24 cellular contexts compared by ENCODE assay signal in genomic region chr12:20140751-20141150, GRCh38.
"Had no signal": no experiment of that assay in that cellular context is flagged by ENCODE, and none has a peak within 500 bp of the region (broad histone marks: within the 10 kb centered on the region; RNA-seq: fewer than 3 reads in every experiment).

No MANE protein-coding gene starts in this region.

- ATAC-seq: activated naive CD4-positive, alpha-beta T cell treated with anti-CD3 and anti-CD28 coated beads, Interleukin-2, amount 50 U/mL, for 72 hours; activated T-cell treated with anti-CD3 and anti-CD28 coated beads, Interleukin-2, amount 50 U/mL, for 72 hours; esophagus mucosa; pancreas; stimulated activated memory B cell treated with anti-CD40 and anti-IgM and Interleukin-4, amounts not matched to agents 10 μg/mL and 1 μg/mL and 100 μg/mL, for 72 hours; stimulated activated naive CD8-positive, alpha-beta T cell treated with anti-CD3 and anti-CD28 coated beads, Interleukin-15, amount 100 ng/mL, for 72 hours had no signal

- DNase-seq: activated CD4-positive, alpha-beta T cell treated with anti-CD3 and anti-CD28 coated beads for 4 hours; activated CD4-positive, alpha-beta T cell treated with anti-CD3 and anti-CD28 coated beads, Interleukin-2, amount 50 U/mL, for 4 hours; activated naive CD4-positive, alpha-beta T cell; activated T-cell treated with anti-CD3 and anti-CD28 coated beads for 4 hours; activated T-cell treated with anti-CD3 and anti-CD28 coated beads, Interleukin-2, amount 50 U/mL, for 72 hours; anterior cingulate cortex; endodermal cell; foreskin fibroblast; head of caudate nucleus; naive B cell; nucleus accumbens; pancreas; stimulated activated CD4-positive, alpha-beta T cell treated with anti-CD3 and anti-CD28 coated beads, Interleukin-1b, Interleukin-23, amount 100 ng/mL, for 48 hours; stimulated activated CD4-positive, alpha-beta T cell treated with anti-CD3 and anti-CD28 coated beads, Interleukin-4, amount 100 ng/mL, for 4 hours; stimulated activated CD8-positive, alpha-beta memory T cell treated with anti-CD3 and anti-CD28 coated beads, Interleukin-4, amount 100 ng/mL, for 48 hours; stimulated activated naive CD8-positive, alpha-beta T cell treated with anti-CD3 and anti-CD28 coated beads, Interleukin-15, amount 100 ng/mL, for 72 hours; substantia nigra; uterus had no signal

- H3K27ac ChIP-seq: pancreas, prostate gland, uterus, VCaP had no signal

- H3K4me3 ChIP-seq: pancreas, prostate gland, smooth muscle cell, uterus had no signal

- H3K4me1 ChIP-seq: pancreas, prostate gland, uterus had no signal

- H3K27me3 ChIP-seq: pancreas, uterus had no signal

- H3K36me3 ChIP-seq: pancreas, prostate gland, uterus had no signal

- H3K9me3 ChIP-seq: pancreas, prostate gland, uterus had no signal
